Comparison of ENCODE assay signal across 1 cellular context in the genomic region with DNA sequence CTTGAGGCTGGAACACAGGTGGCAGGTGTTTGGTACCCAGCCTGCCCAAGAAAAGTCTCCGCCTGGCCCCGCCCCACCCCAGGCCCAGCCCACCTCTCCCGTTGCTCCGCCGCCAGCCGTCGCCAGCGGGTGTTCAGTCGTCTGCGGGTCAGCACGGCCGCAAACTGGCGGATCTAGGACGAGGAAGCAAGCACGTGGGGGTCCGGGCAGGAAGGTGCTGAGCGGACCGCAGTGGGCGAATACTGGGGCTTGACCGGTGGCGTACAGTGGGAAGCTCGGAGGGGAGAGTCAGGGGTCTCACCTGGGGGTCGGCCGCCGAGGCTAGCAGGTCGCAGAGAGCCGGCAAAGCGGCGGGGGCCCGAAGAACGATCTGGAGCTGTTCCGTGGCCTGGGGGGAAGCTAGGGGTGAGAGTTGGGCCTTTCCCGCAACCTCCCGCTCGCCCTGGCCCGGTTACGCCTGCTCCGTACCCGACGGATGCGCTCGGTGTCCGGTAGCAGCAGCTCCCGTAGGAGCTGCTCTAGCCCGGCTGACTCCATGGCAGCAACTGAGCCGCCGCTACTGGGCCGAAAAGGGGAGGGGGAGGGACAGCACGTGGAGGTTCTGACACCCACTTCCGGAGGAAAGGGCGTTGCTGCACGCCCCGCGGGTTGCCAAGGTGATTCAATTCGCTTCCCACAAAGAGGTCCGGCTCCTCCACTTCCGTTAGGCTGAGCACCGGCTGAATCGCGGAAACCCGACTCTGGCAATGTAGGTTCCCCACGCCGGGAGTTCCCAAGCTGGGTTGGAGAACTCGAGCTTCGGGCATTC.
A peak's percentile ranks its signal among the peaks of the same experiment; 100 is the strongest.
TF ChIP-seq lines count a peak whose summit lies in the region.

A gene with protein sequence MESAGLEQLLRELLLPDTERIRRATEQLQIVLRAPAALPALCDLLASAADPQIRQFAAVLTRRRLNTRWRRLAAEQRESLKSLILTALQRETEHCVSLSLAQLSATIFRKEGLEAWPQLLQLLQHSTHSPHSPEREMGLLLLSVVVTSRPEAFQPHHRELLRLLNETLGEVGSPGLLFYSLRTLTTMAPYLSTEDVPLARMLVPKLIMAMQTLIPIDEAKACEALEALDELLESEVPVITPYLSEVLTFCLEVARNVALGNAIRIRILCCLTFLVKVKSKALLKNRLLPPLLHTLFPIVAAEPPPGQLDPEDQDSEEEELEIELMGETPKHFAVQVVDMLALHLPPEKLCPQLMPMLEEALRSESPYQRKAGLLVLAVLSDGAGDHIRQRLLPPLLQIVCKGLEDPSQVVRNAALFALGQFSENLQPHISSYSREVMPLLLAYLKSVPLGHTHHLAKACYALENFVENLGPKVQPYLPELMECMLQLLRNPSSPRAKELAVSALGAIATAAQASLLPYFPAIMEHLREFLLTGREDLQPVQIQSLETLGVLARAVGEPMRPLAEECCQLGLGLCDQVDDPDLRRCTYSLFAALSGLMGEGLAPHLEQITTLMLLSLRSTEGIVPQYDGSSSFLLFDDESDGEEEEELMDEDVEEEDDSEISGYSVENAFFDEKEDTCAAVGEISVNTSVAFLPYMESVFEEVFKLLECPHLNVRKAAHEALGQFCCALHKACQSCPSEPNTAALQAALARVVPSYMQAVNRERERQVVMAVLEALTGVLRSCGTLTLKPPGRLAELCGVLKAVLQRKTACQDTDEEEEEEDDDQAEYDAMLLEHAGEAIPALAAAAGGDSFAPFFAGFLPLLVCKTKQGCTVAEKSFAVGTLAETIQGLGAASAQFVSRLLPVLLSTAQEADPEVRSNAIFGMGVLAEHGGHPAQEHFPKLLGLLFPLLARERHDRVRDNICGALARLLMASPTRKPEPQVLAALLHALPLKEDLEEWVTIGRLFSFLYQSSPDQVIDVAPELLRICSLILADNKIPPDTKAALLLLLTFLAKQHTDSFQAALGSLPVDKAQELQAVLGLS (minus strand): TSS at position 566 of the 808 bp plus-strand sequence. CDS start 29 bp downstream, at position 537.

TF ChIP-seq in HCT116, 20 proteins besides CTCF, POLR2A, EP300 and RAD21 (continued from another document):
- TF ChIP-seq, protein P1, sequence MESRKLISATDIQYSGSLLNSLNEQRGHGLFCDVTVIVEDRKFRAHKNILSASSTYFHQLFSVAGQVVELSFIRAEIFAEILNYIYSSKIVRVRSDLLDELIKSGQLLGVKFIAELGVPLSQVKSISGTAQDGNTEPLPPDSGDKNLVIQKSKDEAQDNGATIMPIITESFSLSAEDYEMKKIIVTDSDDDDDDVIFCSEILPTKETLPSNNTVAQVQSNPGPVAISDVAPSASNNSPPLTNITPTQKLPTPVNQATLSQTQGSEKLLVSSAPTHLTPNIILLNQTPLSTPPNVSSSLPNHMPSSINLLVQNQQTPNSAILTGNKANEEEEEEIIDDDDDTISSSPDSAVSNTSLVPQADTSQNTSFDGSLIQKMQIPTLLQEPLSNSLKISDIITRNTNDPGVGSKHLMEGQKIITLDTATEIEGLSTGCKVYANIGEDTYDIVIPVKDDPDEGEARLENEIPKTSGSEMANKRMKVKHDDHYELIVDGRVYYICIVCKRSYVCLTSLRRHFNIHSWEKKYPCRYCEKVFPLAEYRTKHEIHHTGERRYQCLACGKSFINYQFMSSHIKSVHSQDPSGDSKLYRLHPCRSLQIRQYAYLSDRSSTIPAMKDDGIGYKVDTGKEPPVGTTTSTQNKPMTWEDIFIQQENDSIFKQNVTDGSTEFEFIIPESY (IDR thresholded peaks at IDR 0.05; ENCODE audit: extremely low read depth, insufficient replicate concordance, low read length), result peak; percentile 61
